ENCODE assay signal across 10 cellular contexts in genomic region chrX:153967536-153968214, GRCh38. TPM values are rescaled to one million over a fixed set of nuclear protein-coding genes. Genes with fewer than 3 reads are reported as not detected.
DNase-seq lines count a peak whose midpoint lies in the region; ATAC-seq, FAIRE-seq and TF ChIP-seq lines count a peak whose summit lies in the region.
"Had no signal": no experiment of that assay in that cellular context is flagged by ENCODE, and none has a peak within 500 bp of the region (broad histone marks: within the 10 kb centered on the region; RNA-seq: fewer than 3 reads in every experiment).

No MANE protein-coding gene starts in this region.

- no peaks in the 10 kb centered on the region for H3K9me3 Mint-ChIP-seq in activated T-helper 1 cell treated with anti-CD3 and anti-CD28 coated beads, Interleukin-12 subunit alpha, Interleukin-12 subunit beta, Interleukin-2, Interleukin-4 antibody, amounts not matched to agents 30 ng/mL and 10 ng/mL and 1 ng/mL, durations not matched to agents 14 hours and 24 hours and 36 hours

- no peak overlapping the region for H2BK5ac ChIP-seq in mesendoderm (ENCODE audit: low read length)

- DNase-seq in A549 (ENCODE audit: low read depth in 1 of 2, low spot score in 1 of 2) (no peak), mesendoderm (no peak), head of caudate nucleus (no peak), NCI-H2171 treated with DMSO at 0.1 percent for 48 hours (lab: John Stamatoyannopoulos, UW) (no peak), amniotic stem cell (lab: John Stamatoyannopoulos, UW) (no peak)
- DNase-seq in activated T-helper 1 cell treated with anti-CD3 and anti-CD28 coated beads, Interleukin-12 subunit alpha, Interleukin-12 subunit beta, Interleukin-2, Interleukin-4 antibody, amounts not matched to agents 30 ng/mL and 10 ng/mL and 1 ng/mL, durations not matched to agents 14 hours and 24 hours and 36 hours (ENCODE audit: low spot score), result no peak
- DNase-seq: left lung had no signal

- H3K4me3 ChIP-seq in A549, result no peak overlapping the region
- H3K4me3 ChIP-seq in HUES48 (ENCODE audit: low read depth, low read length), result peak overlapping the region; percentile 83
- no peak overlapping the region for H3K4me3 ChIP-seq in mesendoderm (ENCODE audit: low read length)

- FAIRE-seq in A549 (lab: Jason Lieb, UNC), result no peak
- FAIRE-seq: G401.6 had no signal

- H3K4ac ChIP-seq in mesendoderm (ENCODE audit: low read depth, low read length), result no peak overlapping the region

- peak overlapping the region; percentile 88 for H3K27ac Mint-ChIP-seq in activated T-helper 1 cell treated with anti-CD3 and anti-CD28 coated beads, Interleukin-12 subunit alpha, Interleukin-12 subunit beta, Interleukin-2, Interleukin-4 antibody, amounts not matched to agents 30 ng/mL and 10 ng/mL and 1 ng/mL, durations not matched to agents 14 hours and 24 hours and 36 hours

- H3K4me1 Mint-ChIP-seq in activated T-helper 1 cell treated with anti-CD3 and anti-CD28 coated beads, Interleukin-12 subunit alpha, Interleukin-12 subunit beta, Interleukin-2, Interleukin-4 antibody, amounts not matched to agents 30 ng/mL and 10 ng/mL and 1 ng/mL, durations not matched to agents 14 hours and 24 hours and 36 hours (ENCODE audit: low read depth), result peaks cover 15% of the 10 kb centered on the region

- H3K27ac ChIP-seq in A549 (no peak overlapping the region), HUES48 (ENCODE audit: low read depth, low read length) (peak overlapping the region; percentile 66), mesendoderm (ENCODE audit: low read depth, low read length) (no peak overlapping the region)

- CTCF ChIA-PET in A549 (lab: Yijun Ruan, JAX), result interaction anchor here (0.9 to 4.5 kb wide), 5 partner anchors 15 to 203 kb away, joined by 3 to 36 read pairs (median 4); partner anchors contain the start of gene PLXNB3

- peaks cover 18% of the 10 kb centered on the region for H3K36me3 Mint-ChIP-seq in activated T-helper 1 cell treated with anti-CD3 and anti-CD28 coated beads, Interleukin-12 subunit alpha, Interleukin-12 subunit beta, Interleukin-2, Interleukin-4 antibody, amounts not matched to agents 30 ng/mL and 10 ng/mL and 1 ng/mL, durations not matched to agents 14 hours and 24 hours and 36 hours (ENCODE audit: low read depth)

- no peak overlapping the region for H4K8ac ChIP-seq in mesendoderm (ENCODE audit: low read depth, low read length)

- H3K27me3 Mint-ChIP-seq in activated T-helper 1 cell treated with anti-CD3 and anti-CD28 coated beads, Interleukin-12 subunit alpha, Interleukin-12 subunit beta, Interleukin-2, Interleukin-4 antibody, amounts not matched to agents 30 ng/mL and 10 ng/mL and 1 ng/mL, durations not matched to agents 14 hours and 24 hours and 36 hours (ENCODE audit: insufficient read depth), result no peaks in the 10 kb centered on the region

- H2BK120ac ChIP-seq in mesendoderm (ENCODE audit: low read depth, low read length), result no peak overlapping the region

- H3K27me3 ChIP-seq in HUES48 (ENCODE audit: control insufficient read depth, insufficient read depth, low read length) (no peaks in the 10 kb centered on the region), mesendoderm (ENCODE audit: insufficient read depth, low read length, poor library complexity) (no peaks in the 10 kb centered on the region)
- H3K27me3 ChIP-seq: left lung had no signal

- no peak for ATAC-seq in A549
- no peak for ATAC-seq in GM21447 (IDR thresholded peaks at IDR 0.05; ENCODE audit: unreplicated experiment)
- ATAC-seq: left lung had no signal

- peak overlapping the region; percentile 25 for H3K56ac ChIP-seq in mesendoderm (ENCODE audit: low read length)

- H3K9ac ChIP-seq in HUES48 (ENCODE audit: low read depth, low read length) (no peak overlapping the region), mesendoderm (ENCODE audit: low read length) (peak overlapping the region; percentile 13)

- H3K79me2 ChIP-seq in mesendoderm (ENCODE audit: control insufficient read depth, insufficient read depth, low read length), result peaks cover 73% of the 10 kb centered on the region

- no peak overlapping the region for H2BK15ac ChIP-seq in mesendoderm (replicated peaks; ENCODE audit: low read depth)

- H2AK5ac ChIP-seq in mesendoderm (ENCODE audit: low read length), result no peak overlapping the region

- H3K4me3 Mint-ChIP-seq in activated T-helper 1 cell treated with anti-CD3 and anti-CD28 coated beads, Interleukin-12 subunit alpha, Interleukin-12 subunit beta, Interleukin-2, Interleukin-4 antibody, amounts not matched to agents 30 ng/mL and 10 ng/mL and 1 ng/mL, durations not matched to agents 14 hours and 24 hours and 36 hours, result peak overlapping the region; percentile 100

- H3K36me3 ChIP-seq in HUES48 (ENCODE audit: control insufficient read depth, insufficient read depth, low read length), result peaks cover 24% of the 10 kb centered on the region
- no peaks in the 10 kb centered on the region for H3K36me3 ChIP-seq in mesendoderm (ENCODE audit: control insufficient read depth, insufficient read depth, low read length)

- no peak overlapping the region for H4K5ac ChIP-seq in mesendoderm (ENCODE audit: low read length)

- POLR2A ChIA-PET in A549 (lab: Yijun Ruan, JAX), result interaction anchor here (1.5 kb wide), 1 partner anchor 40 kb away, joined by 4 read pairs; no protein-coding TSS in a partner anchor

- no peak for TF ChIP-seq RAD21 in A549 (conservative IDR thresholded peaks at IDR 0.05 in 1 of 2, IDR thresholded peaks at IDR 0.05 in 1 of 2)

- no peak overlapping the region for H3K23ac ChIP-seq in mesendoderm (ENCODE audit: low read length)

- H3K4me2 ChIP-seq in A549, result 0 out of 3 replicates have a peak overlapping the region, but pooled peaks have one; percentile 99
- H3K4me2 ChIP-seq in mesendoderm (ENCODE audit: low read length), result no peak overlapping the region

- intact Hi-C loops in activated T-helper 1 cell treated with anti-CD3 and anti-CD28 coated beads, Interleukin-12 subunit alpha, Interleukin-12 subunit beta, Interleukin-2, Interleukin-4 antibody, amounts not matched to agents 30 ng/mL and 10 ng/mL and 1 ng/mL, durations not matched to agents 14 hours and 24 hours and 36 hours (cut with micrococcal nuclease), result loop anchor here (1.0 kb wide), 1 partner anchor 14 kb away; no protein-coding TSS in a partner anchor
- intact Hi-C loops in head of caudate nucleus (cut with DNase I), result no loop called here

- 89% methylated on average over 12 of the region's 16 CpGs for WGBS in A549 (ENCODE audit: missing lambda C conversion rate)
- WGBS in mesendoderm (ENCODE audit: extremely low coverage, insufficient coverage, low lambda C conversion rate), result no CpG with 5 or more reads among the region's 16 CpGs

- peaks cover 18% of the 10 kb centered on the region for H3K4me1 ChIP-seq in A549
- H3K4me1 ChIP-seq in HUES48 (ENCODE audit: control insufficient read depth, insufficient read depth, low read length), result peaks cover 27% of the 10 kb centered on the region
- H3K4me1 ChIP-seq in mesendoderm (ENCODE audit: control insufficient read depth, low read depth, low read length), result peaks cover 6% of the 10 kb centered on the region

- H3K9me3 ChIP-seq in A549 (no peaks in the 10 kb centered on the region), HUES48 (ENCODE audit: control insufficient read depth, insufficient read depth, low read length) (no peaks in the 10 kb centered on the region)
- H3K9me3 ChIP-seq: left lung had no signal

- H3K79me1 ChIP-seq in mesendoderm (ENCODE audit: low read length), result no peaks in the 10 kb centered on the region

- TF ChIP-seq EP300 in A549 (IDR thresholded peaks at IDR 0.05), result no peak

- no peak for TF ChIP-seq POLR2A in A549 (IDR thresholded peaks at IDR 0.05; ENCODE audit: low read length)

- TF ChIP-seq CTCF in A549 (IDR thresholded peaks at IDR 0.05), result no peak

- H3K18ac ChIP-seq in mesendoderm (ENCODE audit: low read length), result no peak overlapping the region

RNA-seq across cellular contexts. Expression of gene HCFC1, which starts 3.9 kb away (rescaled TPM):
- polyA plus RNA-seq in A549 (2011; rRNA removed) (4.4 and 11.9 TPM in 2 replicates), A549 (2017; fragmentation: RNase III; extraction: RNeasy Plus Mini Kit Qiagen cat#74134 plus additional on column Dnase treatment) (31.0 to 33.3 TPM (median 32.9 TPM) in 3 replicates)
- polyA plus RNA-seq in A549 (2012; cell fraction: cytosol; rRNA removed), result 17.0 and 25.3 TPM in 2 replicates
- polyA plus RNA-seq in A549 (2012; cell fraction: nucleus; rRNA removed), result 71.6 and 78.9 TPM in 2 replicates
- polyA minus RNA-seq in A549 (2011; rRNA and poly(A)+ RNA removed), result 21.9 and 36.5 TPM in 2 replicates
- total RNA-seq in activated T-helper 1 cell treated with anti-CD3 and anti-CD28 coated beads, Interleukin-12 subunit alpha, Interleukin-12 subunit beta, Interleukin-2, Interleukin-4 antibody, amounts not matched to agents 30 ng/mL and 10 ng/mL and 1 ng/mL, durations not matched to agents 14 hours and 24 hours and 36 hours, result 105 and 106 TPM in 2 replicates
- polyA plus RNA-seq in mesendoderm (2013, experiment 1 of 2), result 76.6 TPM
- 74.0 TPM for polyA plus RNA-seq in mesendoderm (2013, experiment 2 of 2)

RNA-seq across cellular contexts. Expression of gene TMEM187, which starts 4.9 kb away (rescaled TPM):
- polyA plus RNA-seq in A549 (2011; rRNA removed) (10.6 and 13.2 TPM in 2 replicates), A549 (2017; fragmentation: RNase III; extraction: RNeasy Plus Mini Kit Qiagen cat#74134 plus additional on column Dnase treatment) (7.0 to 8.8 TPM (median 7.8 TPM) in 3 replicates)
- polyA plus RNA-seq in A549 (2012; cell fraction: cytosol; rRNA removed), result 15.4 and 19.6 TPM in 2 replicates
- 25.8 and 40.4 TPM in 2 replicates for polyA plus RNA-seq in A549 (2012; cell fraction: nucleus; rRNA removed)
- polyA minus RNA-seq in A549 (2011; rRNA and poly(A)+ RNA removed), result 9.0 and 9.4 TPM in 2 replicates
- total RNA-seq in activated T-helper 1 cell treated with anti-CD3 and anti-CD28 coated beads, Interleukin-12 subunit alpha, Interleukin-12 subunit beta, Interleukin-2, Interleukin-4 antibody, amounts not matched to agents 30 ng/mL and 10 ng/mL and 1 ng/mL, durations not matched to agents 14 hours and 24 hours and 36 hours, result 3.4 and 4.6 TPM in 2 replicates
- 1.2 TPM for polyA plus RNA-seq in mesendoderm (2013, experiment 1 of 2)
- polyA plus RNA-seq in mesendoderm (2013, experiment 2 of 2), result 1.2 TPM

RNA-seq across cellular contexts. Expression of gene RENBP, which starts 23.2 kb away (rescaled TPM):
- polyA plus RNA-seq in A549 (2011; rRNA removed), result not detected in 2 replicates
- 0.05 and 0.07 TPM in 2 replicates for polyA plus RNA-seq in A549 (2012; cell fraction: cytosol; rRNA removed)
- 0.19 and 0.27 TPM in 2 replicates for polyA plus RNA-seq in A549 (2012; cell fraction: nucleus; rRNA removed)
- polyA plus RNA-seq in A549 (2017; fragmentation: RNase III; extraction: RNeasy Plus Mini Kit Qiagen cat#74134 plus additional on column Dnase treatment), result not detected in 3 replicates
- polyA minus RNA-seq in A549 (2011; rRNA and poly(A)+ RNA removed), result not detected in 2 replicates
- 12.8 and 14.0 TPM in 2 replicates for total RNA-seq in activated T-helper 1 cell treated with anti-CD3 and anti-CD28 coated beads, Interleukin-12 subunit alpha, Interleukin-12 subunit beta, Interleukin-2, Interleukin-4 antibody, amounts not matched to agents 30 ng/mL and 10 ng/mL and 1 ng/mL, durations not matched to agents 14 hours and 24 hours and 36 hours
- polyA plus RNA-seq in mesendoderm (2013, experiment 1 of 2), result 1.8 TPM
- 1.7 TPM for polyA plus RNA-seq in mesendoderm (2013, experiment 2 of 2)

RNA-seq across cellular contexts. Expression of gene NAA10, which starts 32.8 kb away (rescaled TPM):
- 63.5 and 88.8 TPM in 2 replicates for polyA plus RNA-seq in A549 (2011; rRNA removed)
- 224 and 258 TPM in 2 replicates for polyA plus RNA-seq in A549 (2012; cell fraction: cytosol; rRNA removed)
- polyA plus RNA-seq in A549 (2012; cell fraction: nucleus; rRNA removed), result 239 and 267 TPM in 2 replicates
- polyA plus RNA-seq in A549 (2017; fragmentation: RNase III; extraction: RNeasy Plus Mini Kit Qiagen cat#74134 plus additional on column Dnase treatment), result 230 to 251 TPM (median 237 TPM) in 3 replicates
- 77.6 and 92.3 TPM in 2 replicates for polyA minus RNA-seq in A549 (2011; rRNA and poly(A)+ RNA removed)
- 150 and 156 TPM in 2 replicates for total RNA-seq in activated T-helper 1 cell treated with anti-CD3 and anti-CD28 coated beads, Interleukin-12 subunit alpha, Interleukin-12 subunit beta, Interleukin-2, Interleukin-4 antibody, amounts not matched to agents 30 ng/mL and 10 ng/mL and 1 ng/mL, durations not matched to agents 14 hours and 24 hours and 36 hours
- 120 TPM for polyA plus RNA-seq in mesendoderm (2013, experiment 1 of 2)
- polyA plus RNA-seq in mesendoderm (2013, experiment 2 of 2), result 121 TPM

RNA-seq across cellular contexts. Expression of gene ARHGAP4, which starts 41.6 kb away (rescaled TPM):
- 0.78 and 0.95 TPM in 2 replicates for polyA plus RNA-seq in A549 (2011; rRNA removed)
- 0.70 and 0.82 TPM in 2 replicates for polyA plus RNA-seq in A549 (2012; cell fraction: cytosol; rRNA removed)
- polyA plus RNA-seq in A549 (2012; cell fraction: nucleus; rRNA removed), result 8.9 and 9.7 TPM in 2 replicates
- polyA plus RNA-seq in A549 (2017; fragmentation: RNase III; extraction: RNeasy Plus Mini Kit Qiagen cat#74134 plus additional on column Dnase treatment), result 0.98 to 2.3 TPM (median 1.1 TPM) in 3 replicates
- polyA minus RNA-seq in A549 (2011; rRNA and poly(A)+ RNA removed), result 2.1 and 2.8 TPM in 2 replicates
- 128 TPM in 2 replicates for total RNA-seq in activated T-helper 1 cell treated with anti-CD3 and anti-CD28 coated beads, Interleukin-12 subunit alpha, Interleukin-12 subunit beta, Interleukin-2, Interleukin-4 antibody, amounts not matched to agents 30 ng/mL and 10 ng/mL and 1 ng/mL, durations not matched to agents 14 hours and 24 hours and 36 hours
- 12.4 TPM for polyA plus RNA-seq in mesendoderm (2013, experiment 1 of 2)
- polyA plus RNA-seq in mesendoderm (2013, experiment 2 of 2), result 12.0 TPM
